In genomic region chr3:190973760-190974159, GRCh38 we compare ENCODE assay signal across 21 cellular contexts.
A peak's percentile ranks its signal among the peaks of the same experiment; 100 is the strongest.
DNase-seq lines count a peak whose midpoint lies in the region; ATAC-seq and TF ChIP-seq lines count a peak whose summit lies in the region.
"Had no signal": no experiment of that assay in that cellular context is flagged by ENCODE, and none has a peak within 500 bp of the region (broad histone marks: within the 10 kb centered on the region; RNA-seq: fewer than 3 reads in every experiment).

No MANE protein-coding gene starts in this region.

- H3K4me1 Mint-ChIP-seq in type B pancreatic cell (ENCODE audit: unreplicated experiment) = peaks cover 5% of the 10 kb centered on the region
- H3K4me1 Mint-ChIP-seq: B cell; CD4-positive, CD25-positive, alpha-beta regulatory T cell had no signal

- H3K27ac Mint-ChIP-seq in type B pancreatic cell = peak overlapping the region; percentile 81
- H3K27ac Mint-ChIP-seq: B cell; CD4-positive, CD25-positive, alpha-beta regulatory T cell; CD8-positive, alpha-beta T cell had no signal

- H3K27ac ChIP-seq in HEK293 (ENCODE audit: extremely low read depth, low read depth, low read length) (peak overlapping the region; percentile 24; the same call in 1 of the 2 replicates), thyroid gland (no peak overlapping the region)
- H3K27ac ChIP-seq: BLaER1, C4-2B, GM23248 had no signal

- POLR2A ChIA-PET in HEK293 (lab: Yijun Ruan, JAX) = no interaction called here

- no peak overlapping the region for H3K4me3 Mint-ChIP-seq in type B pancreatic cell
- H3K4me3 Mint-ChIP-seq: B cell; CD4-positive, CD25-positive, alpha-beta regulatory T cell; CD8-positive, alpha-beta T cell had no signal

- H3K4me1 ChIP-seq in HEK293 (ENCODE audit: control insufficient read depth, insufficient read depth, low read length) (no peaks in the 10 kb centered on the region; the same call in none of the 2 replicates), thyroid gland (no peaks in the 10 kb centered on the region)
- H3K4me1 ChIP-seq: BLaER1 had no signal

- TF ChIP-seq CTCF in HEK293 (tag by site-specific recombination; IDR thresholded peaks at IDR 0.05) = no peak
- no peak for TF ChIP-seq CTCF in retinal pigment epithelial cell (conservative IDR thresholded peaks at IDR 0.05; ENCODE audit: low read depth, low read length)
- TF ChIP-seq CTCF in type B pancreatic cell (conservative IDR thresholded peaks at IDR 0.05) = no peak
- TF ChIP-seq CTCF in thyroid gland (IDR thresholded peaks at IDR 0.05) = no peak

- H3K4me3 ChIP-seq in HEK293 (ENCODE audit: low read depth, low read length) (no peak overlapping the region), retinal pigment epithelial cell (ENCODE audit: low read length) (no peak overlapping the region), thyroid gland (replicated peaks in 1 of 3) (no peak overlapping the region)
- H3K4me3 ChIP-seq: BLaER1, GM12878, GM23248 had no signal

- no peak for ATAC-seq in GM21360 (IDR thresholded peaks at IDR 0.05; ENCODE audit: unreplicated experiment)
- ATAC-seq: CD8-positive, alpha-beta T cell; GM12878 had no signal

- no peaks in the 10 kb centered on the region for H3K36me3 Mint-ChIP-seq in type B pancreatic cell
- H3K36me3 Mint-ChIP-seq: CD4-positive, CD25-positive, alpha-beta regulatory T cell; CD8-positive, alpha-beta T cell had no signal

- no peak for TF ChIP-seq POLR2A in thyroid gland (IDR thresholded peaks at IDR 0.05)

- 92 to 93% methylated on average over 3 of the region's 3 CpGs for WGBS in thyroid gland, 2 donors

- no peaks in the 10 kb centered on the region for H3K9me3 Mint-ChIP-seq in type B pancreatic cell
- H3K9me3 Mint-ChIP-seq: CD8-positive, alpha-beta T cell had no signal

- H3K9me3 ChIP-seq in HEK293 (ENCODE audit: control insufficient read depth, insufficient read depth, low read depth, low read length) (no peaks in the 10 kb centered on the region), thyroid gland (no peaks in the 10 kb centered on the region)
- H3K9me3 ChIP-seq: BLaER1 had no signal

- no peaks in the 10 kb centered on the region for H3K27me3 ChIP-seq in thyroid gland
- H3K27me3 ChIP-seq: BLaER1 had no signal

- H3K36me3 ChIP-seq in HEK293 (ENCODE audit: control insufficient read depth in 2 of 2, insufficient read depth in 1 of 2, low read length in 2 of 2) = no peaks in the 10 kb centered on the region
- no peaks in the 10 kb centered on the region for H3K36me3 ChIP-seq in thyroid gland
- H3K36me3 ChIP-seq: BLaER1 had no signal

- intact Hi-C loops in thyroid gland (cut with DNase I) = no loop called here

- DNase-seq in dedifferentiated amniotic fluid mesenchymal stem cell (ENCODE audit: extremely low spot score) = peak; percentile 31
- DNase-seq in retinal pigment epithelial cell (ENCODE audit: low read depth) = peak; percentile 30
- DNase-seq in type B pancreatic cell (ENCODE audit: extremely low spot score, unreplicated experiment) = no peak
- no peak for DNase-seq in NCI-H2171 (lab: John Stamatoyannopoulos, UW)
- no peak for DNase-seq in thyroid gland
- no peak for DNase-seq in NCI-H748 treated with DMSO at 0.1 percent for 48 hours (lab: John Stamatoyannopoulos, UW)
- DNase-seq: CD4-positive, CD25-positive, alpha-beta regulatory T cell; CD8-positive, alpha-beta T cell; DMS 273 treated with DMSO at 0.1 percent for 48 hours; DMS79; EL; GDM1; GM23248; H7; HCEC 1CT had no signal

- CTCF ChIA-PET in HEK293 (lab: Yijun Ruan, JAX) = no interaction called here

- H3K27me3 Mint-ChIP-seq in type B pancreatic cell = no peaks in the 10 kb centered on the region
- H3K27me3 Mint-ChIP-seq: B cell; CD4-positive, CD25-positive, alpha-beta regulatory T cell had no signal

TF ChIP-seq in HEK293, 187 proteins besides CTCF, POLR2A, EP300 and RAD21 (continues in another document):
- TF ChIP-seq, protein P1, sequence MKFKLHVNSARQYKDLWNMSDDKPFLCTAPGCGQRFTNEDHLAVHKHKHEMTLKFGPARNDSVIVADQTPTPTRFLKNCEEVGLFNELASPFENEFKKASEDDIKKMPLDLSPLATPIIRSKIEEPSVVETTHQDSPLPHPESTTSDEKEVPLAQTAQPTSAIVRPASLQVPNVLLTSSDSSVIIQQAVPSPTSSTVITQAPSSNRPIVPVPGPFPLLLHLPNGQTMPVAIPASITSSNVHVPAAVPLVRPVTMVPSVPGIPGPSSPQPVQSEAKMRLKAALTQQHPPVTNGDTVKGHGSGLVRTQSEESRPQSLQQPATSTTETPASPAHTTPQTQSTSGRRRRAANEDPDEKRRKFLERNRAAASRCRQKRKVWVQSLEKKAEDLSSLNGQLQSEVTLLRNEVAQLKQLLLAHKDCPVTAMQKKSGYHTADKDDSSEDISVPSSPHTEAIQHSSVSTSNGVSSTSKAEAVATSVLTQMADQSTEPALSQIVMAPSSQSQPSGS (tag by site-specific recombination; IDR thresholded peaks at IDR 0.05; ENCODE audit: low read depth) = peak; percentile 21; the same call in 1 of the 2 replicates
- TF ChIP-seq, protein P2, sequence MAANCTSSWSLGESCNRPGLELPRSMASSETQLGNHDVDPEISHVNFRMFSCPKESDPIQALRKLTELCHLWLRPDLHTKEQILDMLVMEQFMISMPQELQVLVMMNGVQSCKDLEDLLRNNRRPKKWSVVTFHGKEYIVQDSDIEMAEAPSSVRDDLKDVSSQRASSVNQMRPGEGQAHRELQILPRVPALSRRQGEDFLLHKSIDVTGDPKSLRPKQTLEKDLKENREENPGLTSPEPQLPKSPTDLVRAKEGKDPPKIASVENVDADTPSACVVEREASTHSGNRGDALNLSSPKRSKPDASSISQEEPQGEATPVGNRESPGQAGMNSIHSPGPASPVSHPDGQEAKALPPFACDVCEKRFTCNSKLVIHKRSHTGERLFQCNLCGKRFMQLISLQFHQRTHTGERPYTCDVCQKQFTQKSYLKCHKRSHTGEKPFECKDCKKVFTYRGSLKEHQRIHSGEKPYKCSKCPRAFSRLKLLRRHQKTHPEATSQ (tag by site-specific recombination; IDR thresholded peaks at IDR 0.05) = no peak
- TF ChIP-seq GLI2 (tag by site-specific recombination; IDR thresholded peaks at IDR 0.05; ENCODE audit: borderline replicate concordance, low read depth) (peak; percentile 90), ZNF404 (tag by site-specific recombination; IDR thresholded peaks at IDR 0.05) (no peak), BCL11B (tag by site-specific recombination; IDR thresholded peaks at IDR 0.05; ENCODE audit: low read depth) (peak; percentile 84), ZBTB44 (tag by site-specific recombination; IDR thresholded peaks at IDR 0.05) (peak; percentile 48; the same call in 1 of the 2 replicates), ZNF639 (tag by site-specific recombination; IDR thresholded peaks at IDR 0.05) (peak; percentile 16; the same call in 1 of the 2 replicates), ZNF560 (tag by site-specific recombination; IDR thresholded peaks at IDR 0.05; ENCODE audit: borderline replicate concordance) (no peak)
- TF ChIP-seq, protein P3, sequence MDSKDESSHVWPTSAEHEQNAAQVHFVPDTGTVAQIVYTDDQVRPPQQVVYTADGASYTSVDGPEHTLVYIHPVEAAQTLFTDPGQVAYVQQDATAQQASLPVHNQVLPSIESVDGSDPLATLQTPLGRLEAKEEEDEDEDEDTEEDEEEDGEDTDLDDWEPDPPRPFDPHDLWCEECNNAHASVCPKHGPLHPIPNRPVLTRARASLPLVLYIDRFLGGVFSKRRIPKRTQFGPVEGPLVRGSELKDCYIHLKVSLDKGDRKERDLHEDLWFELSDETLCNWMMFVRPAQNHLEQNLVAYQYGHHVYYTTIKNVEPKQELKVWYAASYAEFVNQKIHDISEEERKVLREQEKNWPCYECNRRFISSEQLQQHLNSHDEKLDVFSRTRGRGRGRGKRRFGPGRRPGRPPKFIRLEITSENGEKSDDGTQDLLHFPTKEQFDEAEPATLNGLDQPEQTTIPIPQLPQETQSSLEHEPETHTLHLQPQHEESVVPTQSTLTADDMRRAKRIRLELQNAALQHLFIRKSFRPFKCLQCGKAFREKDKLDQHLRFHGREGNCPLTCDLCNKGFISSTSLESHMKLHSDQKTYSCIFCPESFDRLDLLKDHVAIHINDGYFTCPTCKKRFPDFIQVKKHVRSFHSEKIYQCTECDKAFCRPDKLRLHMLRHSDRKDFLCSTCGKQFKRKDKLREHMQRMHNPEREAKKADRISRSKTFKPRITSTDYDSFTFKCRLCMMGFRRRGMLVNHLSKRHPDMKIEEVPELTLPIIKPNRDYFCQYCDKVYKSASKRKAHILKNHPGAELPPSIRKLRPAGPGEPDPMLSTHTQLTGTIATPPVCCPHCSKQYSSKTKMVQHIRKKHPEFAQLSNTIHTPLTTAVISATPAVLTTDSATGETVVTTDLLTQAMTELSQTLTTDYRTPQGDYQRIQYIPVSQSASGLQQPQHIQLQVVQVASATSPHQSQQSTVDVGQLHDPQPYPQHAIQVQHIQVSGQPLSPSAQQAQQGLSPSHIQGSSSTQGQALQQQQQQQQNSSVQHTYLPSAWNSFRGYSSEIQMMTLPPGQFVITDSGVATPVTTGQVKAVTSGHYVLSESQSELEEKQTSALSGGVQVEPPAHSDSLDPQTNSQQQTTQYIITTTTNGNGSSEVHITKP (tag by site-specific recombination; IDR thresholded peaks at IDR 0.05) = no peak

Comparison
In these comparisons a context has a peak if more than half of its experiments do, and no peak if none do; other contexts are left out.
1. DNase-seq: peak in dedifferentiated amniotic fluid mesenchymal stem cell (single experiment) and retinal pigment epithelial cell (single experiment); none in type B pancreatic cell (single experiment), NCI-H2171 (single experiment), thyroid gland (0 of 2) and NCI-H748 treated with DMSO at 0.1 percent for 48 hours (single experiment).